ENCODE assay signal across 1 cellular context in the genomic region with DNA sequence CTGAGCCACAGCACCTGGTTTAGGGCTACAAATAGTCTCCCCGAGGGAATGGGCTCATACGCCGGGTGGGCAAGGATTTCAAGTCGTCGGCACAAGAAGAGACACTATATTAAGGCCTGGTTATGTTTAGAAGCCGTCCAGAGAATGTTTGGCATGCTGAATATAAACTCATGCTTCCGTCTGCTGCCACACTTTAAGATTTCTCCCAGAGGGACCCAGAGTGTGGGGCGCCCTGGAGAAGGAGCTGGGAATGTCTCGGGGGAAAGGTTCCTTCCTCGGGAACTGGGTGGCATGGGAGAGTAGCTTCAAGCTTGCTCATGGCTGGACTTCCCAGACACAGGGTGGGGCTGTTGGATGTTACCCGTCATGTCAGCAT.
TF ChIP-seq lines count a peak whose summit lies in the region.

No MANE protein-coding gene starts in this region.

TF ChIP-seq in IMR-90, 13 proteins besides CTCF, POLR2A, EP300 and RAD21:
- no peak for TF ChIP-seq CEBPB (IDR thresholded peaks at IDR 0.05; ENCODE audit: low read depth, low read length)
- TF ChIP-seq BHLHE40 (IDR thresholded peaks at IDR 0.05; ENCODE audit: low read depth, low read length), result no peak
- TF ChIP-seq RFX5 (IDR thresholded peaks at IDR 0.05; ENCODE audit: low read depth, low read length), result no peak
- no peak for TF ChIP-seq MXI1 (IDR thresholded peaks at IDR 0.05; ENCODE audit: borderline replicate concordance, low read depth, low read length)
- TF ChIP-seq NFE2L2 (IDR thresholded peaks at IDR 0.05; ENCODE audit: low read depth, low read length), result no peak
- TF ChIP-seq, protein P1, sequence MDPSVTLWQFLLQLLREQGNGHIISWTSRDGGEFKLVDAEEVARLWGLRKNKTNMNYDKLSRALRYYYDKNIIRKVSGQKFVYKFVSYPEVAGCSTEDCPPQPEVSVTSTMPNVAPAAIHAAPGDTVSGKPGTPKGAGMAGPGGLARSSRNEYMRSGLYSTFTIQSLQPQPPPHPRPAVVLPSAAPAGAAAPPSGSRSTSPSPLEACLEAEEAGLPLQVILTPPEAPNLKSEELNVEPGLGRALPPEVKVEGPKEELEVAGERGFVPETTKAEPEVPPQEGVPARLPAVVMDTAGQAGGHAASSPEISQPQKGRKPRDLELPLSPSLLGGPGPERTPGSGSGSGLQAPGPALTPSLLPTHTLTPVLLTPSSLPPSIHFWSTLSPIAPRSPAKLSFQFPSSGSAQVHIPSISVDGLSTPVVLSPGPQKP (IDR thresholded peaks at IDR 0.05; ENCODE audit: borderline replicate concordance, low read depth, low read length), result no peak
- no peak for TF ChIP-seq SMC3 (IDR thresholded peaks at IDR 0.05; ENCODE audit: low read depth, low read length)
- TF ChIP-seq, protein P2, sequence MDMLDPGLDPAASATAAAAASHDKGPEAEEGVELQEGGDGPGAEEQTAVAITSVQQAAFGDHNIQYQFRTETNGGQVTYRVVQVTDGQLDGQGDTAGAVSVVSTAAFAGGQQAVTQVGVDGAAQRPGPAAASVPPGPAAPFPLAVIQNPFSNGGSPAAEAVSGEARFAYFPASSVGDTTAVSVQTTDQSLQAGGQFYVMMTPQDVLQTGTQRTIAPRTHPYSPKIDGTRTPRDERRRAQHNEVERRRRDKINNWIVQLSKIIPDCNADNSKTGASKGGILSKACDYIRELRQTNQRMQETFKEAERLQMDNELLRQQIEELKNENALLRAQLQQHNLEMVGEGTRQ (IDR thresholded peaks at IDR 0.05; ENCODE audit: low read depth, low read length), result no peak
- no peak for TF ChIP-seq MAFK (IDR thresholded peaks at IDR 0.05; ENCODE audit: low read depth, low read length)
- no peak for TF ChIP-seq RCOR1 (IDR thresholded peaks at IDR 0.05; ENCODE audit: insufficient replicate concordance, low read length)
- TF ChIP-seq MAZ (IDR thresholded peaks at IDR 0.05; ENCODE audit: borderline replicate concordance, low read depth, low read length), result no peak
